In the genomic region with DNA sequence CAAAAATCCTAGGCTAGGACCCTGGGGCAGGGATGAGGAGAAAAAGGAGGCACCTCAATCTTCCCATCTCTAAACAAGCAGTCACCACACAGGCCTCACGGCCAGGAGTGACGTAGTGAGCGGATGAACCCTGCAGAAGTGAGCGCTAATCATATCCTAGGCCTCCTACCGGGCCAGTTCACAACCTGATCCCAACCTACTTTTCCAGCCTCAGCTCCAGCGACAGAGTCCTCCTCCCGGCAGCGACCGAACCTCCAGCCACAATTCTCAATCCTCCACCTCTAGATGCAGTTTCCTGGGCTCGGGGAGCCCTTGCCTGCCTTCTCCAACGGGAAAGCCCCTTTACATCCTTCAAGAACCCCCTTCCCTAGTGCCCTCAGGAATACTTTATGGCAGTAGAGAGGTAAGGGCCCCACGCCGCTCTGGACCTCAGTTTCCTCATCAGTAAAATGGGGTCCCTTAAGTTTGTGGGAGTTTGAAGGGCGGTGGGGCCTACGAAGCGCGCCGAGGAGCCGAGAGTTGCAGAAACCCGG, we compare ENCODE assay signal across 8 cellular contexts. TPM values are rescaled to one million over a fixed set of nuclear protein-coding genes. Genes with fewer than 3 reads are reported as not detected.
DNase-seq lines count a peak whose midpoint lies in the region; ATAC-seq, FAIRE-seq and TF ChIP-seq lines count a peak whose summit lies in the region.

No MANE protein-coding gene starts in this region.

- WGBS in SK-N-SH (ENCODE audit: low lambda C conversion rate) = 2% methylated on average over 17 of the region's 20 CpGs
- WGBS in endodermal cell (ENCODE audit: insufficient coverage in 1 of 2, insufficient read length in 1 of 2), 2 experiments = 0 to 2% methylated on average over 11 to 20 of the region's 20 CpGs

- ATAC-seq in HG02763 (IDR thresholded peaks at IDR 0.05; ENCODE audit: unreplicated experiment) (peak; percentile 1), natural killer cell (no peak)

- TF ChIP-seq CTCF in Caco-2 (IDR thresholded peaks at IDR 0.05; ENCODE audit: insufficient read depth in 1 of 2, low read depth in 1 of 2, low read length in 1 of 2, severe bottlenecking in 1 of 2, unreplicated experiment in 1 of 2) (no peak), SK-N-SH (IDR thresholded peaks at IDR 0.05) (no peak), endodermal cell (conservative IDR thresholded peaks at IDR 0.05) (no peak), natural killer cell (IDR thresholded peaks at IDR 0.05) (no peak)

- H3K9me2 ChIP-seq in SK-N-SH = no peaks in the 10 kb centered on the region

- H3K9me3 ChIP-seq in Caco-2 (no peaks in the 10 kb centered on the region), SK-N-SH (no peaks in the 10 kb centered on the region), endodermal cell (ENCODE audit: control insufficient read depth, low read length) (no peaks in the 10 kb centered on the region)

- H3K27ac Mint-ChIP-seq in Caco-2 (ENCODE audit: unreplicated experiment) (peak overlapping the region; percentile 58), endodermal cell (peak overlapping the region; percentile 95), natural killer cell (peak overlapping the region; percentile 95 to 97)

- POLR2A ChIA-PET in Caco-2 (lab: Charles Lee) = interaction anchor here (1.2 to 2.2 kb wide), 2 partner anchors 45 to 70 kb away, joined by 5 to 22 read pairs; a partner anchor contains a TSS
- POLR2A ChIA-PET in SK-N-SH (lab: Yijun Ruan, JAX) = interaction anchor here (0.6 to 2.7 kb wide), 4 partner anchors 39 to 107 kb away, joined by 3 to 15 read pairs (median 10); a partner anchor contains a TSS

- no peak for TF ChIP-seq EP300 in SK-N-SH (IDR thresholded peaks at IDR 0.05; ENCODE audit: borderline replicate concordance in 1 of 2, low read depth in 1 of 2, low read length in 1 of 2)

- H3K4me3 Mint-ChIP-seq in Caco-2 (ENCODE audit: unreplicated experiment) = peak overlapping the region; percentile 84
- peak overlapping the region; percentile 90 for H3K4me3 Mint-ChIP-seq in endodermal cell
- H3K4me3 Mint-ChIP-seq in natural killer cell = peak overlapping the region; percentile 97

- peak overlapping the region; percentile 83 for H2AFZ ChIP-seq in SK-N-SH (ENCODE audit: low read depth)

- CTCF ChIA-PET in Caco-2 (lab: Charles Lee) = interaction anchor here (0.6 kb wide), 1 partner anchor 69 kb away, joined by 3 read pairs; no protein-coding TSS in a partner anchor
- CTCF ChIA-PET in SK-N-SH (lab: Yijun Ruan, JAX) = interaction anchor here (1.0 to 4.3 kb wide), 5 partner anchors 16 to 119 kb away, joined by 3 to 19 read pairs (median 3); a partner anchor contains a TSS

- H3K4me1 ChIP-seq in Caco-2 (peaks cover 9% of the 10 kb centered on the region; the same call in 1 of the 2 replicates), SK-N-SH (ENCODE audit: control insufficient read depth in 1 of 2, insufficient read depth in 2 of 2, low read depth in 1 of 2, low read length in 1 of 2) (peaks cover 5 to 14% of the 10 kb centered on the region in 2 experiments; a peak in 3 of 4 replicates), endodermal cell (ENCODE audit: control insufficient read depth, insufficient read depth, low read length) (no peaks in the 10 kb centered on the region)

- peaks cover 87% of the 10 kb centered on the region for H3K79me2 ChIP-seq in SK-N-SH (ENCODE audit: insufficient read depth)

- H3K36me3 Mint-ChIP-seq in Caco-2 (ENCODE audit: insufficient read depth, unreplicated experiment) = no peaks in the 10 kb centered on the region
- H3K36me3 Mint-ChIP-seq in endodermal cell (ENCODE audit: low read depth) = peaks cover 12% of the 10 kb centered on the region
- no peaks in the 10 kb centered on the region for H3K36me3 Mint-ChIP-seq in natural killer cell

- H3K4me1 Mint-ChIP-seq in Caco-2 (ENCODE audit: low read depth, unreplicated experiment) = peaks cover 7% of the 10 kb centered on the region
- H3K4me1 Mint-ChIP-seq in endodermal cell = peaks cover 17% of the 10 kb centered on the region
- peaks cover 42 to 46% of the 10 kb centered on the region in 2 donors for H3K4me1 Mint-ChIP-seq in natural killer cell

- H3K27ac ChIP-seq in SK-N-SH (ENCODE audit: low read depth in 2 of 2, low read length in 1 of 2) (peak overlapping the region; percentile 93 to 95), endodermal cell (ENCODE audit: low read depth, low read length) (peak overlapping the region; percentile 87)

- intact Hi-C loops in Caco-2 (cut with micrococcal nuclease; ENCODE audit: unreplicated experiment) = no loop called here
- intact Hi-C loops in natural killer cell (cut with micrococcal nuclease) = loop anchor here (1.0 kb wide), 1 partner anchor 39 kb away; a partner anchor contains a TSS

- no peak for TF ChIP-seq RAD21 in SK-N-SH (IDR thresholded peaks at IDR 0.05; ENCODE audit: low read length)

- H4K20me1 ChIP-seq in SK-N-SH (ENCODE audit: insufficient read depth) = no peaks in the 10 kb centered on the region

- TSS peak; percentile 58 for BruUV-seq in Caco-2 (replicated peaks; lab: Mats Ljungman, UMichigan)

- no peak for FAIRE-seq in frontal cortex (lab: Jason Lieb, UNC)

- DNase-seq in Caco-2 (no peak), SK-N-SH (peak; percentile 62), endodermal cell (peak; percentile 63), natural killer cell (no peak), NCI-H1105 treated with DMSO at 0.1 percent for 48 hours (lab: John Stamatoyannopoulos, UW) (no peak), NCI-H128 (lab: John Stamatoyannopoulos, UW; ENCODE audit: unreplicated experiment) (no peak), frontal cortex (ENCODE audit: low spot score in 2 of 2) (no peak)

- H3K36me3 ChIP-seq in Caco-2 (ENCODE audit: control insufficient read depth, insufficient read depth, low read length) (no peaks in the 10 kb centered on the region; the same call in 1 of the 2 replicates), SK-N-SH (replicated peaks in 1 of 2; ENCODE audit: control insufficient read depth in 1 of 2, insufficient read depth in 2 of 2, low read length in 1 of 2) (peaks cover 11 to 18% of the 10 kb centered on the region in 2 experiments), endodermal cell (ENCODE audit: control insufficient read depth, insufficient read depth, low read length) (peaks cover 14% of the 10 kb centered on the region)

- H3K27me3 Mint-ChIP-seq in Caco-2 (ENCODE audit: insufficient read depth, unreplicated experiment) (no peaks in the 10 kb centered on the region), endodermal cell (ENCODE audit: insufficient read depth) (no peaks in the 10 kb centered on the region), natural killer cell (ENCODE audit: low read depth in 2 of 2) (no peaks in the 10 kb centered on the region)

- H3K27me3 ChIP-seq in Caco-2 (replicated peaks; ENCODE audit: control insufficient read depth, insufficient read depth, low read length) = no peaks in the 10 kb centered on the region
- H3K27me3 ChIP-seq in SK-N-SH (ENCODE audit: insufficient read depth) = no peaks in the 10 kb centered on the region
- no peaks in the 10 kb centered on the region for H3K27me3 ChIP-seq in endodermal cell (ENCODE audit: control insufficient read depth, insufficient read depth, low read length, poor library complexity, severe bottlenecking)

- peak overlapping the region; percentile 93 for H3K4me2 ChIP-seq in SK-N-SH

- peaks cover 7% of the 10 kb centered on the region for H3F3A ChIP-seq in SK-N-SH (replicated peaks; ENCODE audit: insufficient read depth)

- H3K4me3 ChIP-seq in Caco-2 (ENCODE audit: low read depth, low read length) (peak overlapping the region; percentile 79), SK-N-SH (ENCODE audit: low read depth in 2 of 2, low read length in 1 of 2) (peak overlapping the region; percentile 90 to 95), endodermal cell (ENCODE audit: low read length) (peak overlapping the region; percentile 94)

- H3K9me3 Mint-ChIP-seq in Caco-2 (ENCODE audit: unreplicated experiment) (no peaks in the 10 kb centered on the region), endodermal cell (no peaks in the 10 kb centered on the region), natural killer cell (no peaks in the 10 kb centered on the region)

- H3K9ac ChIP-seq in SK-N-SH (peak overlapping the region; percentile 95), endodermal cell (ENCODE audit: extremely low read depth, low read length, poor library complexity, severe bottlenecking) (peak overlapping the region; percentile 93)

RNA-seq across cellular contexts. Expression of a gene that starts 1.4 kb away (rescaled TPM):
- total RNA-seq in Caco-2 (2022) (8.7 and 10.8 TPM in 2 replicates), endodermal cell (10 to 100 TPM; 11.2 to 12.6 TPM), natural killer cell (10 to 100 TPM; 11.0 to 27.4 (median 22.6) TPM), frontal cortex (9.0 TPM)
- 12.4 and 13.6 TPM in 2 replicates for polyA plus RNA-seq in SK-N-SH (2012; rRNA removed)
- 5.8 and 9.1 TPM in 2 replicates for polyA plus RNA-seq in SK-N-SH (2012; cell fraction: cytosol; rRNA removed)
- 16.3 and 26.3 TPM in 2 replicates for polyA plus RNA-seq in SK-N-SH (2012; cell fraction: nucleus; rRNA removed)
- polyA plus RNA-seq in endodermal cell (2013, experiment 1 of 2) = 9.8 TPM
- polyA plus RNA-seq in endodermal cell (2013, experiment 2 of 2) = 11.6 TPM

RNA-seq across cellular contexts. Expression of a gene that starts 1.6 kb away (rescaled TPM):
- total RNA-seq in Caco-2 (2022) (17.2 and 18.1 TPM in 2 replicates), endodermal cell (10 to 100 TPM; 24.9 to 29.2 TPM), natural killer cell (10 to 100 TPM; 22.0 to 31.1 (median 30.1) TPM), frontal cortex (14.7 TPM)
- 2.7 and 3.4 TPM in 2 replicates for polyA plus RNA-seq in SK-N-SH (2012; rRNA removed)
- 1.2 and 2.1 TPM in 2 replicates for polyA plus RNA-seq in SK-N-SH (2012; cell fraction: cytosol; rRNA removed)
- polyA plus RNA-seq in SK-N-SH (2012; cell fraction: nucleus; rRNA removed) = 8.2 and 8.8 TPM in 2 replicates
- polyA plus RNA-seq in endodermal cell (2013, experiment 1 of 2) = 16.2 TPM
- 15.9 TPM for polyA plus RNA-seq in endodermal cell (2013, experiment 2 of 2)

RNA-seq across cellular contexts. Expression of a gene that starts 16.1 kb away (rescaled TPM):
- total RNA-seq in Caco-2 (2022) (1.8 and 2.1 TPM in 2 replicates), endodermal cell (1 to 10 TPM; 1.7 to 2.8 TPM), natural killer cell (1 to 10 TPM; 4.3 to 7.4 (median 5.1) TPM), frontal cortex (1.6 TPM)
- polyA plus RNA-seq in SK-N-SH (2012; rRNA removed) = 3.1 and 4.9 TPM in 2 replicates
- polyA plus RNA-seq in SK-N-SH (2012; cell fraction: cytosol; rRNA removed) = 0.23 and 0.45 TPM in 2 replicates
- polyA plus RNA-seq in SK-N-SH (2012; cell fraction: nucleus; rRNA removed) = 37.4 and 41.9 TPM in 2 replicates
- 4.1 TPM for polyA plus RNA-seq in endodermal cell (2013, experiment 1 of 2)
- polyA plus RNA-seq in endodermal cell (2013, experiment 2 of 2) = 3.2 TPM

RNA-seq across cellular contexts. Expression of a gene that starts 22.0 kb away (rescaled TPM):
- total RNA-seq in Caco-2 (2022) (61.3 and 61.4 TPM in 2 replicates), endodermal cell (10 to 100 TPM; 53.7 to 63.0 TPM), natural killer cell (10 to 100 TPM; 35.9 to 42.1 (median 41.8) TPM), frontal cortex (35.9 TPM)
- 419 and 434 TPM in 2 replicates for polyA plus RNA-seq in SK-N-SH (2012; rRNA removed)
- 265 and 341 TPM in 2 replicates for polyA plus RNA-seq in SK-N-SH (2012; cell fraction: cytosol; rRNA removed)
- polyA plus RNA-seq in SK-N-SH (2012; cell fraction: nucleus; rRNA removed) = 174 and 208 TPM in 2 replicates
- 93.5 TPM for polyA plus RNA-seq in endodermal cell (2013, experiment 1 of 2)
- polyA plus RNA-seq in endodermal cell (2013, experiment 2 of 2) = 86.0 TPM

RNA-seq across cellular contexts. Expression of a gene that starts 35.6 kb away (rescaled TPM):
- total RNA-seq in Caco-2 (2022) (30.5 and 34.1 TPM in 2 replicates), endodermal cell (10 to 100 TPM; 47.0 to 57.7 TPM), natural killer cell (10 to 100 TPM in 2 of 3 donors, 1 to 10 TPM in 1; 9.9 to 16.3 (median 12.1) TPM), frontal cortex (11.4 TPM)
- 57.9 and 73.2 TPM in 2 replicates for polyA plus RNA-seq in SK-N-SH (2012; rRNA removed)
- polyA plus RNA-seq in SK-N-SH (2012; cell fraction: cytosol; rRNA removed) = 30.1 and 46.9 TPM in 2 replicates
- 72.8 and 93.1 TPM in 2 replicates for polyA plus RNA-seq in SK-N-SH (2012; cell fraction: nucleus; rRNA removed)
- 44.3 TPM for polyA plus RNA-seq in endodermal cell (2013, experiment 1 of 2)
- 42.0 TPM for polyA plus RNA-seq in endodermal cell (2013, experiment 2 of 2)

Comparison
In these comparisons a context has a peak if more than half of its experiments do, and no peak if none do; other contexts are left out.
1. DNase-seq: peak in SK-N-SH (single experiment) and endodermal cell (single experiment); none in Caco-2 (0 of 2), natural killer cell (single experiment), NCI-H1105 treated with DMSO at 0.1 percent for 48 hours (single experiment), NCI-H128 (single experiment) and frontal cortex (0 of 2).
2. Peak in every context shown above with its lines, with median percentiles within 50 percentile points of each other: H3K4me3 ChIP-seq, H3K27ac Mint-ChIP-seq and H3K4me3 Mint-ChIP-seq.